Comparison of ENCODE assay signal across 23 cellular contexts in genomic region chr17:66481259-66481658, GRCh38.
"Had no signal": no experiment of that assay in that cellular context is flagged by ENCODE, and none has a peak within 500 bp of the region (broad histone marks: within the 10 kb centered on the region; RNA-seq: fewer than 3 reads in every experiment).

No MANE protein-coding gene starts in this region.

- H3K9me3 ChIP-seq: colonic mucosa, gastrocnemius medialis, heart left ventricle, prostate gland, suprapubic skin had no signal

- H3K36me3 Mint-ChIP-seq: naive B cell, type B pancreatic cell had no signal

- ATAC-seq: activated CD4-positive, CD25-positive, alpha-beta regulatory T cell treated with anti-CD3 and anti-CD28 coated beads, Interleukin-2, amount 50 U/mL, for 24 hours; activated CD8-positive, alpha-beta T cell treated with anti-CD3 and anti-CD28 coated beads, Interleukin-2, amount 10 ng/mL, durations not matched to agents 7 days and 5 days; esophagus mucosa; gastrocnemius medialis; heart left ventricle; left ventricle myocardium superior; right cardiac atrium; stimulated activated naive CD8-positive, alpha-beta T cell treated with anti-CD3 and anti-CD28 coated beads, Interleukin-15, amount 100 ng/mL, for 72 hours; T-cell had no signal

- H3K4me1 ChIP-seq: colonic mucosa, gastrocnemius medialis, heart left ventricle, prostate gland, suprapubic skin had no signal

- H3K9me3 Mint-ChIP-seq: central memory CD8-positive, alpha-beta T cell; T-cell; type B pancreatic cell had no signal

- H3K27ac Mint-ChIP-seq: activated CD4-positive, alpha-beta T cell treated with anti-CD3 and anti-CD28 coated beads, Interleukin-2, amount 10 ng/mL, durations not matched to agents 7 days and 5 days; activated CD8-positive, alpha-beta T cell treated with anti-CD3 and anti-CD28 coated beads, Interleukin-2, amount 10 ng/mL, durations not matched to agents 7 days and 5 days; stimulated activated naive CD8-positive, alpha-beta T cell treated with anti-CD3 and anti-CD28 coated beads, Interleukin-15, amount 100 ng/mL, for 72 hours; T-cell; type B pancreatic cell had no signal

- DNase-seq: activated CD4-positive, alpha-beta T cell treated with anti-CD3 and anti-CD28 coated beads, Interleukin-2, amount 10 ng/mL, durations not matched to agents 7 days and 5 days; activated CD8-positive, alpha-beta T cell treated with anti-CD3 and anti-CD28 coated beads, Interleukin-2, amount 10 ng/mL, durations not matched to agents 7 days and 5 days; activated effector memory CD4-positive, alpha-beta T cell treated with Interleukin-2 at 50 U/mL for 16 hours; activated naive CD4-positive, alpha-beta T cell treated with anti-CD3 and anti-CD28 coated beads, Interleukin-2, amount 50 U/mL, for 16 hours; activated T-cell treated with anti-CD3 and anti-CD28 coated beads, Interleukin-2, amount 50 U/mL, for 48 hours; aorta; colonic mucosa; gastrocnemius medialis; heart left ventricle; left ventricle myocardium superior; naive B cell; right cardiac atrium; stimulated activated naive CD8-positive, alpha-beta T cell treated with anti-CD3 and anti-CD28 coated beads, Interleukin-15, amount 100 ng/mL, for 72 hours; T-cell; T-helper 9 cell had no signal

- H3K27me3 Mint-ChIP-seq: activated CD4-positive, alpha-beta T cell treated with anti-CD3 and anti-CD28 coated beads, Interleukin-2, amount 10 ng/mL, durations not matched to agents 7 days and 5 days; central memory CD8-positive, alpha-beta T cell; stimulated activated naive CD8-positive, alpha-beta T cell treated with anti-CD3 and anti-CD28 coated beads, Interleukin-15, amount 100 ng/mL, for 72 hours; T-cell had no signal

- H3K4me3 ChIP-seq: colonic mucosa, gastrocnemius medialis, heart left ventricle, prostate gland, skin epidermis, suprapubic skin had no signal

- H3K27me3 ChIP-seq: colonic mucosa, gastrocnemius medialis, heart left ventricle, suprapubic skin had no signal

- H3K27ac ChIP-seq: colonic mucosa, gastrocnemius medialis, heart left ventricle, prostate gland, skin epidermis, suprapubic skin had no signal

- H3K4me3 Mint-ChIP-seq: activated CD4-positive, alpha-beta T cell treated with anti-CD3 and anti-CD28 coated beads, Interleukin-2, amount 10 ng/mL, durations not matched to agents 7 days and 5 days; activated CD8-positive, alpha-beta T cell treated with anti-CD3 and anti-CD28 coated beads, Interleukin-2, amount 10 ng/mL, durations not matched to agents 7 days and 5 days; central memory CD8-positive, alpha-beta T cell; naive B cell; neural crest cell; stimulated activated naive CD8-positive, alpha-beta T cell treated with anti-CD3 and anti-CD28 coated beads, Interleukin-15, amount 100 ng/mL, for 72 hours; T-cell; type B pancreatic cell had no signal

- H3K36me3 ChIP-seq: colonic mucosa, gastrocnemius medialis, heart left ventricle, prostate gland, suprapubic skin had no signal

- H3K4me1 Mint-ChIP-seq: activated CD4-positive, alpha-beta T cell treated with anti-CD3 and anti-CD28 coated beads, Interleukin-2, amount 10 ng/mL, durations not matched to agents 7 days and 5 days; central memory CD8-positive, alpha-beta T cell; naive B cell had no signal
